In the genomic region with DNA sequence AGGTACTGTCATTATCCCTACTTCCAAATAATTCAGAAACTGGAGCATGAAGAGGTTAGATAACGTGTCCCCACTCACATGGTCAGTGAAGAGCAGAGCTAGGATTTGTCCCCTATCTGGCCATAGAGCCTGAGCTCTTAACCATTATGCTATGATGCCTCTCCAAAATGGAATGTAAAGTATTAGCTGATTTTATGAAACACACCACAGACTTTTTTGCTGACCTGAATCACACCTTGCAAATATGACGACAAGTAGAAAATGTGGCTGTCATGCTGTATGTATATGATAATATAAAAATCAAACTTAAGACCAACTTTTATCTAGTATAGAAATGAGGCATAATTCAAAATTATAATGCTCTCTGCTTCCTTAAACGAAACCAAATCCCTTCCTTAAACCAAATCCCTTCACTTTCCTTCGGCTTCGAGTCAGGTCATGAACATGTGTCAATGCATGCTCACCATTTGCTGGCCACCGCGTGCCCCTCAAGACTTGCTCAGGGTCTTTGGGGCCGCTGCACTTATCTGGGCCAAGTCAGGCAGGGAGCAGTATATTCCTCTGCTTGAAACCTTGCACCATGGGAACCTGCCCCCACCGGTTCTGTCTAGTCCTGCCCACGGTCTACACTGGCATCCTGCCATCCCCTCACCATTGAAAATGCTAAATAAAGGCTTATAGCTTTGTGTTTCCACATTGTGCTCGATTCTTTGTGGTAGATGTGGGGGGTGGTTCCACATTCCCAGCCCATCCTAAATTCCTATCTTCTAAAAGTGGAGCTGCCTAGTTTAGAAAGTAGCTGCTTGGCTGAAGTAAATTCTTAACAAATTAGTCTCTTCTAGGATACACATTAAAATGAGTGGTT, we compare ENCODE assay signal across 12 cellular contexts. TPM values are rescaled to one million over a fixed set of nuclear protein-coding genes. Genes with fewer than 3 reads are reported as not detected.
DNase-seq lines count a peak whose midpoint lies in the region; TF ChIP-seq lines count a peak whose summit lies in the region.
"Had no signal": no experiment of that assay in that cellular context is flagged by ENCODE, and none has a peak within 500 bp of the region (broad histone marks: within the 10 kb centered on the region; RNA-seq: fewer than 3 reads in every experiment).

No MANE protein-coding gene starts in this region.

- no TSS peak for BruUV-seq in MCF 10A (replicated peaks; lab: Mats Ljungman, UMichigan)

- no peak overlapping the region for H2AFZ ChIP-seq in osteoblast (ENCODE audit: low read length)

- no peak for TF ChIP-seq CTCF in MCF 10A (IDR thresholded peaks at IDR 0.05; ENCODE audit: unreplicated experiment)
- no peak for TF ChIP-seq CTCF in osteoblast (IDR thresholded peaks at IDR 0.05; ENCODE audit: extremely low read depth, low read depth, low read length)
- TF ChIP-seq CTCF in CD14-positive monocyte (IDR thresholded peaks at IDR 0.05) = no peak

- H3K27ac Mint-ChIP-seq in MCF 10A (ENCODE audit: low read depth, unreplicated experiment) (no peak overlapping the region), CD14-positive monocyte (no peak overlapping the region)
- H3K27ac Mint-ChIP-seq: activated T-helper 17 cell treated with anti-CD3 and anti-CD28 coated beads, Interleukin-2, amount 50 U/mL, for 72 hours had no signal

- CTCF ChIA-PET in MCF 10A (lab: Yijun Ruan, JAX) = interaction anchor here (0.5 to 12.2 kb wide), 11 partner anchors 10 to 1913 kb away, joined by 3 to 487 read pairs (median 4); no protein-coding TSS in a partner anchor

- DNase-seq in NCI-H2171 treated with DMSO at 0.1 percent for 48 hours (lab: John Stamatoyannopoulos, UW) = peak; percentile 50
- DNase-seq in NCI-H2171 (lab: John Stamatoyannopoulos, UW) = no peak
- DNase-seq in NCI-H1105 (lab: John Stamatoyannopoulos, UW) = peak; percentile 55
- DNase-seq in MCF 10A (ENCODE audit: unreplicated experiment) = peak; percentile 90
- DNase-seq in osteoblast (ENCODE audit: insufficient read length, low spot score, missing footprints) = peak; percentile 18
- DNase-seq in GDM1 (lab: John Stamatoyannopoulos, UW) = no peak
- DNase-seq in SW480 (ENCODE audit: low spot score) = no peak
- DNase-seq in CD14-positive monocyte (ENCODE audit: low spot score) = no peak
- DNase-seq: Right ventricle myocardium superior, transverse colon had no signal

- peaks cover 13% of the 10 kb centered on the region for H3K27me3 ChIP-seq in osteoblast (ENCODE audit: insufficient read depth, low read length)
- H3K27me3 ChIP-seq: breast epithelium had no signal

- H3K4me1 ChIP-seq in osteoblast (ENCODE audit: insufficient read depth, low read length) = peaks cover 23% of the 10 kb centered on the region

- POLR2A ChIA-PET in MCF 10A (lab: Yijun Ruan, JAX) = interaction anchor here (0.6 to 8.7 kb wide), 12 partner anchors 15 to 782 kb away, joined by 3 to 121 read pairs (median 4); partner anchors contain the start of genes DSTYK and RBBP5

- no peak overlapping the region for H3K4me3 Mint-ChIP-seq in MCF 10A (ENCODE audit: unreplicated experiment)
- peak overlapping the region in 1 of 2 donors; percentile 89 for H3K4me3 Mint-ChIP-seq in CD14-positive monocyte

- H3K36me3 Mint-ChIP-seq in MCF 10A (ENCODE audit: insufficient read depth, unreplicated experiment) (no peaks in the 10 kb centered on the region), CD14-positive monocyte (peaks cover 3% of the 10 kb centered on the region in 2 donors)

- no peaks in the 10 kb centered on the region for H3K9me3 Mint-ChIP-seq in MCF 10A (ENCODE audit: unreplicated experiment)
- peaks cover 0 to 14% (median 4%) of the 10 kb centered on the region in 7 donors for H3K9me3 Mint-ChIP-seq in CD14-positive monocyte
- H3K9me3 Mint-ChIP-seq: activated T-helper 17 cell treated with anti-CD3 and anti-CD28 coated beads, Interleukin-2, amount 50 U/mL, for 72 hours had no signal

- no peaks in the 10 kb centered on the region for H3K9me3 ChIP-seq in osteoblast (ENCODE audit: low read depth, low read length)
- H3K9me3 ChIP-seq: breast epithelium, transverse colon had no signal

- H3K27me3 Mint-ChIP-seq in MCF 10A (ENCODE audit: insufficient read depth, unreplicated experiment) (no peaks in the 10 kb centered on the region), CD14-positive monocyte (ENCODE audit: low read depth in 3 of 3) (peaks cover 43 to 47% (median 47%) of the 10 kb centered on the region in 3 donors)

- no peaks in the 10 kb centered on the region for H4K20me1 ChIP-seq in osteoblast (ENCODE audit: insufficient read depth, low read length)

- H3K27ac ChIP-seq in osteoblast (ENCODE audit: low read depth, low read length) = peak overlapping the region; percentile 62
- H3K27ac ChIP-seq: breast epithelium, transverse colon had no signal

- H3K79me2 ChIP-seq in osteoblast (ENCODE audit: insufficient read depth, low read length) = no peaks in the 10 kb centered on the region

- H3K4me2 ChIP-seq in osteoblast (ENCODE audit: insufficient read depth, low read length) = peak overlapping the region; percentile 100

- no peak overlapping the region for H3K4me3 ChIP-seq in osteoblast (ENCODE audit: insufficient read depth, low read length)

- H3K4me1 Mint-ChIP-seq in MCF 10A (ENCODE audit: insufficient read depth, unreplicated experiment) = peaks cover 20% of the 10 kb centered on the region
- peaks cover 35% of the 10 kb centered on the region for H3K4me1 Mint-ChIP-seq in CD14-positive monocyte

- intact Hi-C loops in MCF 10A (cut with micrococcal nuclease) (loop anchor here (5.0 kb wide), 1 partner anchor 84 kb away; no protein-coding TSS in a partner anchor), CD14-positive monocyte (cut with micrococcal nuclease) (no loop called here)

- no peaks in the 10 kb centered on the region for H3K36me3 ChIP-seq in osteoblast (ENCODE audit: insufficient read depth, low read length)
- H3K36me3 ChIP-seq: breast epithelium, transverse colon had no signal

RNA-seq across cellular contexts. Expression of gene TMCC2, which starts 1.6 kb away (rescaled TPM):
- total RNA-seq in MCF 10A (2022) (0.54 and 0.79 TPM in 2 replicates), osteoblast (1.8 and 2.9 TPM in 2 replicates)
- polyA plus RNA-seq in CD14-positive monocyte = under 1 TPM in 1 of 2 donors, not detected in 1; 0.27 TPM

RNA-seq across cellular contexts. Expression of gene DSTYK, which starts 14.6 kb away (rescaled TPM):
- 18.4 and 21.5 TPM in 2 replicates for total RNA-seq in MCF 10A (2022)
- total RNA-seq in osteoblast = 16.5 and 18.1 TPM in 2 replicates
- 1 to 10 TPM; 2.9 to 3.8 TPM for polyA plus RNA-seq in CD14-positive monocyte

Comparison
In these comparisons a context has a peak if more than half of its experiments do, and no peak if none do; other contexts are left out.
1. DNase-seq: peak in NCI-H2171 treated with DMSO at 0.1 percent for 48 hours (single experiment), NCI-H1105 (single experiment), MCF 10A (single experiment) and osteoblast (single experiment); none in NCI-H2171 (single experiment), GDM1 (single experiment), SW480 (single experiment) and CD14-positive monocyte (single experiment).